ENCODE assay signal across 8 cellular contexts in genomic region chr9:128323786-128324185, GRCh38. TPM values are rescaled to one million over a fixed set of nuclear protein-coding genes. Genes with fewer than 3 reads are reported as not detected.
DNase-seq lines count a peak whose midpoint lies in the region; ATAC-seq and TF ChIP-seq lines count a peak whose summit lies in the region.

No MANE protein-coding gene starts in this region.

- peak overlapping the region; percentile 27 for H3K56ac ChIP-seq in mesendoderm (ENCODE audit: low read length)

- no peak overlapping the region for H3K18ac ChIP-seq in mesendoderm (ENCODE audit: low read length)

- H3K4me3 ChIP-seq in right atrium auricular region (peak overlapping the region; percentile 68 to 99), astrocyte of the spinal cord (ENCODE audit: low read depth, low read length) (peak overlapping the region; percentile 89), mesendoderm (ENCODE audit: low read length) (no peak overlapping the region)

- DNase-seq in right atrium auricular region (ENCODE audit: low spot score) (no peak), left cardiac atrium (no peak), astrocyte of the spinal cord (ENCODE audit: low read depth, low spot score) (no peak), mesendoderm (no peak), HuH-7 (ENCODE audit: low spot score) (no peak), NCI-H2029 treated with DMSO at 0.1 percent for 48 hours (lab: John Stamatoyannopoulos, UW) (no peak), NCI-H526 treated with DMSO at 0.1 percent for 48 hours (lab: John Stamatoyannopoulos, UW) (no peak), globus pallidus (ENCODE audit: low spot score) (no peak)

- no peak for ATAC-seq in left cardiac atrium

- H4K5ac ChIP-seq in mesendoderm (ENCODE audit: low read length): no peak overlapping the region

- peaks cover 15% of the 10 kb centered on the region for H3K79me2 ChIP-seq in mesendoderm (ENCODE audit: control insufficient read depth, insufficient read depth, low read length)

- no peak overlapping the region for H2BK120ac ChIP-seq in mesendoderm (ENCODE audit: low read depth, low read length)

- no peak overlapping the region for H2BK5ac ChIP-seq in mesendoderm (ENCODE audit: low read length)

- no peak overlapping the region for H2AK5ac ChIP-seq in mesendoderm (ENCODE audit: low read length)

- H2BK15ac ChIP-seq in mesendoderm (replicated peaks; ENCODE audit: low read depth): no peak overlapping the region

- in situ Hi-C loops in astrocyte of the spinal cord (cut with HindIII; ENCODE audit: low sequenced_read_pairs): no loop called here

- H3K36me3 ChIP-seq in right atrium auricular region (peaks cover 5% of the 10 kb centered on the region), mesendoderm (ENCODE audit: control insufficient read depth, insufficient read depth, low read length) (peaks cover 10% of the 10 kb centered on the region)

- TF ChIP-seq CTCF in right atrium auricular region (IDR thresholded peaks at IDR 0.05) (no peak), astrocyte of the spinal cord (IDR thresholded peaks at IDR 0.05; ENCODE audit: low read depth, low read length) (no peak)

- intact Hi-C loops in left cardiac atrium (cut with DNase I): loop anchor here in 1 of 2 donors (5.0 kb wide), 1 partner anchor 46 kb away; the partner anchor contains the start of genes GOLGA2 and SWI5

- H3K9me3 ChIP-seq in right atrium auricular region: no peaks in the 10 kb centered on the region

- no peak overlapping the region for H3K23ac ChIP-seq in mesendoderm (ENCODE audit: low read length)

- H3K27ac ChIP-seq in right atrium auricular region (no peak overlapping the region), mesendoderm (ENCODE audit: low read depth, low read length) (no peak overlapping the region)

- no peaks in the 10 kb centered on the region for H3K27me3 ChIP-seq in right atrium auricular region
- H3K27me3 ChIP-seq in mesendoderm (ENCODE audit: insufficient read depth, low read length, poor library complexity): no peaks in the 10 kb centered on the region

- no peak overlapping the region for H4K8ac ChIP-seq in mesendoderm (ENCODE audit: low read depth, low read length)

- peak overlapping the region; percentile 85 for H3K4me2 ChIP-seq in mesendoderm (ENCODE audit: low read length)

- peaks cover 0 to 38% of the 10 kb centered on the region in 2 donors for H3K4me1 ChIP-seq in right atrium auricular region
- H3K4me1 ChIP-seq in mesendoderm (ENCODE audit: control insufficient read depth, low read depth, low read length): peaks cover 3% of the 10 kb centered on the region

- WGBS in mesendoderm (ENCODE audit: extremely low coverage, insufficient coverage, low lambda C conversion rate): no CpG with 5 or more reads among the region's 12 CpGs

- H3K9ac ChIP-seq in mesendoderm (ENCODE audit: low read length): peak overlapping the region; percentile 99

- H3K4ac ChIP-seq in mesendoderm (ENCODE audit: low read depth, low read length): no peak overlapping the region

- peaks cover 10% of the 10 kb centered on the region for H3K79me1 ChIP-seq in mesendoderm (ENCODE audit: low read length)

RNA-seq across cellular contexts. Expression of gene COQ4, which starts 1.1 kb away (rescaled TPM):
- total RNA-seq in right atrium auricular region (10 to 100 TPM; 31.4 to 33.6 TPM), left cardiac atrium (10 to 100 TPM; 21.2 to 27.7 TPM)
- 32.5 TPM for polyA plus RNA-seq in mesendoderm (2013, experiment 1 of 2)
- polyA plus RNA-seq in mesendoderm (2013, experiment 2 of 2): 31.6 TPM

RNA-seq across cellular contexts. Expression of gene TRUB2, which starts 1.5 kb away (rescaled TPM):
- 10 to 100 TPM in 1 of 2 donors, 1 to 10 TPM in 1; 9.3 to 10.2 TPM for total RNA-seq in right atrium auricular region
- 10 to 100 TPM; 23.0 to 26.6 TPM for total RNA-seq in left cardiac atrium
- 27.3 TPM for polyA plus RNA-seq in mesendoderm (2013, experiment 1 of 2)
- polyA plus RNA-seq in mesendoderm (2013, experiment 2 of 2): 25.6 TPM

RNA-seq across cellular contexts. Expression of gene SLC27A4, which starts 16.5 kb away (rescaled TPM):
- total RNA-seq in right atrium auricular region: 10 to 100 TPM; 16.6 to 26.9 TPM
- 10 to 100 TPM; 17.6 to 21.7 TPM for total RNA-seq in left cardiac atrium
- polyA plus RNA-seq in mesendoderm (2013, experiment 1 of 2): 19.7 TPM
- polyA plus RNA-seq in mesendoderm (2013, experiment 2 of 2): 19.5 TPM

RNA-seq across cellular contexts. Expression of gene URM1, which starts 47.4 kb away (rescaled TPM):
- total RNA-seq in right atrium auricular region (10 to 100 TPM; 34.0 to 37.3 TPM), left cardiac atrium (10 to 100 TPM; 49.8 to 58.0 TPM)
- 52.0 TPM for polyA plus RNA-seq in mesendoderm (2013, experiment 1 of 2)
- polyA plus RNA-seq in mesendoderm (2013, experiment 2 of 2): 52.8 TPM

RNA-seq across cellular contexts. Expression of gene SWI5, which starts 47.7 kb away (rescaled TPM):
- 10 to 100 TPM; 21.5 to 23.0 TPM for total RNA-seq in right atrium auricular region
- 10 to 100 TPM; 17.2 to 18.4 TPM for total RNA-seq in left cardiac atrium
- polyA plus RNA-seq in mesendoderm (2013, experiment 1 of 2): 24.0 TPM
- 25.1 TPM for polyA plus RNA-seq in mesendoderm (2013, experiment 2 of 2)
